21 cellular contexts compared by ENCODE assay signal in genomic region chr1:87733421-87733820, GRCh38.
"Had no signal": no experiment of that assay in that cellular context is flagged by ENCODE, and none has a peak within 500 bp of the region (broad histone marks: within the 10 kb centered on the region; RNA-seq: fewer than 3 reads in every experiment).

No MANE protein-coding gene starts in this region.

- ATAC-seq: effector memory CD8-positive, alpha-beta T cell; heart left ventricle; left cardiac atrium; naive thymus-derived CD4-positive, alpha-beta T cell; psoas muscle; sciatic nerve; stimulated activated memory B cell treated with anti-CD40 and anti-IgM and Interleukin-4, amounts not matched to agents 10 μg/mL and 1 μg/mL and 100 μg/mL, for 72 hours; upper lobe of right lung had no signal

- H3K36me3 ChIP-seq: heart left ventricle, left ventricle myocardium inferior, spleen, tibial artery, upper lobe of right lung, vagina had no signal

- FAIRE-seq: colon, islet of Langerhans had no signal

- H3K4me3 ChIP-seq: heart left ventricle, left ventricle myocardium inferior, lung, psoas muscle, spleen, tibial artery, upper lobe of right lung, vagina had no signal

- H3K9me3 ChIP-seq: heart left ventricle, left ventricle myocardium inferior, psoas muscle, spleen, tibial artery, upper lobe of right lung, vagina had no signal

- H3K4me1 ChIP-seq: heart left ventricle, left ventricle myocardium inferior, psoas muscle, spleen, upper lobe of right lung, vagina had no signal

- DNase-seq: effector memory CD8-positive, alpha-beta T cell; foreskin melanocyte; heart left ventricle; hypothalamus; left cardiac atrium; left ventricle myocardium inferior; naive thymus-derived CD4-positive, alpha-beta T cell; nephron progenitor cell; psoas muscle; spleen; stimulated activated CD4-positive, alpha-beta T cell treated with anti-CD3 and anti-CD28 coated beads, Interleukin-15, amount 100 ng/mL, for 24 hours; stimulated activated CD4-positive, alpha-beta T cell treated with anti-CD3 and anti-CD28 coated beads, Interleukin-1b, Interleukin-23, amount 100 ng/mL, for 48 hours; stimulated activated CD4-positive, alpha-beta T cell treated with anti-CD3 and anti-CD28 coated beads, Interleukin-4, amount 100 ng/mL, for 24 hours; tibial artery; upper lobe of right lung had no signal

- H3K27me3 ChIP-seq: heart left ventricle, spleen, tibial artery, upper lobe of right lung, vagina had no signal

- H3K27ac ChIP-seq: heart left ventricle, left ventricle myocardium inferior, psoas muscle, spleen, tibial artery, upper lobe of right lung, vagina had no signal
